24 cellular contexts compared by ENCODE assay signal in genomic region chr14:60964901-60965300, GRCh38. TPM values are rescaled to one million over a fixed set of nuclear protein-coding genes. Genes with fewer than 3 reads are reported as not detected.
DNase-seq lines count a peak whose midpoint lies in the region; ATAC-seq and TF ChIP-seq lines count a peak whose summit lies in the region.
"Had no signal": no experiment of that assay in that cellular context is flagged by ENCODE, and none has a peak within 500 bp of the region (broad histone marks: within the 10 kb centered on the region; RNA-seq: fewer than 3 reads in every experiment).

No MANE protein-coding gene starts in this region.

- peaks cover 17% of the 10 kb centered on the region for H3K4me1 Mint-ChIP-seq in activated T-cell treated with anti-CD3 and anti-CD28 coated beads, Interleukin-2, amount 50 U/mL, for 72 hours (ENCODE audit: low read depth)

- H3K27me3 Mint-ChIP-seq in activated T-cell treated with anti-CD3 and anti-CD28 coated beads, Interleukin-2, amount 50 U/mL, for 72 hours (ENCODE audit: low read depth) = no peaks in the 10 kb centered on the region
- H3K27me3 Mint-ChIP-seq: activated CD4-positive, alpha-beta memory T cell treated with anti-CD3 and anti-CD28 coated beads for 36 hours had no signal

- intact Hi-C loops in mucosa of descending colon (cut with DNase I, micrococcal nuclease) = no loop called here
- intact Hi-C loops in Right ventricle myocardium superior (cut with DNase I) = no loop called here

- H3K4me1 ChIP-seq in mucosa of descending colon (ENCODE audit: low read depth) = no peaks in the 10 kb centered on the region
- H3K4me1 ChIP-seq: gastroesophageal sphincter, lower lobe of right lung, neural progenitor cell, stomach had no signal

- peaks cover 7 to 9% of the 10 kb centered on the region in 2 donors for H3K36me3 Mint-ChIP-seq in activated T-cell treated with anti-CD3 and anti-CD28 coated beads, Interleukin-2, amount 50 U/mL, for 72 hours (ENCODE audit: insufficient read depth in 2 of 2)
- H3K36me3 Mint-ChIP-seq: WTC11 had no signal

- TF ChIP-seq CTCF in mucosa of descending colon (IDR thresholded peaks at IDR 0.05) = no peak

- peaks cover 0 to 6% of the 10 kb centered on the region in 2 donors for H3K9me3 Mint-ChIP-seq in activated T-cell treated with anti-CD3 and anti-CD28 coated beads, Interleukin-2, amount 50 U/mL, for 72 hours
- H3K9me3 Mint-ChIP-seq: activated CD4-positive, alpha-beta memory T cell treated with anti-CD3 and anti-CD28 coated beads for 36 hours; neural progenitor cell; WTC11 had no signal

- peak; percentile 36 to 38 for ATAC-seq in activated T-cell treated with anti-CD3 and anti-CD28 coated beads, Interleukin-2, amount 50 U/mL, for 72 hours (replicated peaks in 1 of 2)
- ATAC-seq in mucosa of descending colon (no peak), GM19452 (IDR thresholded peaks at IDR 0.05; ENCODE audit: unreplicated experiment) (no peak), Right ventricle myocardium superior (ENCODE audit: poor library complexity) (no peak)
- ATAC-seq: esophagus mucosa, gastroesophageal sphincter, lower lobe of right lung, WTC11 had no signal

- H3K4me3 ChIP-seq in mucosa of descending colon = no peak overlapping the region
- H3K4me3 ChIP-seq: adrenal gland, gastroesophageal sphincter, lower lobe of right lung, neural progenitor cell, SJSA1, stomach, tibial artery had no signal

- DNase-seq in activated T-cell treated with anti-CD3 and anti-CD28 coated beads, Interleukin-2, amount 50 U/mL, for 72 hours = no peak
- DNase-seq in activated T-cell treated with anti-CD3 and anti-CD28 coated beads for 4 hours (no peak), NCI-H526 treated with DMSO at 0.1 percent for 48 hours (lab: John Stamatoyannopoulos, UW) (peak; percentile 51), fibroblast of gingiva (ENCODE audit: low read depth) (peak; percentile 26), renal cortical epithelial cell (ENCODE audit: low read depth) (peak; percentile 66), mucosa of descending colon (no peak), Right ventricle myocardium superior (no peak)
- DNase-seq: activated CD4-positive, alpha-beta memory T cell treated with anti-CD3 and anti-CD28 coated beads for 36 hours; Calu3; effector memory CD4-positive, alpha-beta T cell; hypothalamus; lower lobe of right lung; NCI-H1417 treated with DMSO at 0.1 percent for 48 hours; NCI-H524; posterior cingulate gyrus; stomach; tibial artery had no signal

- H3K4me3 Mint-ChIP-seq in activated T-cell treated with anti-CD3 and anti-CD28 coated beads, Interleukin-2, amount 50 U/mL, for 72 hours = no peak overlapping the region
- H3K4me3 Mint-ChIP-seq: activated CD4-positive, alpha-beta memory T cell treated with anti-CD3 and anti-CD28 coated beads for 36 hours; neural progenitor cell; WTC11 had no signal

- H3K36me3 ChIP-seq in mucosa of descending colon (ENCODE audit: low read depth) = no peaks in the 10 kb centered on the region
- H3K36me3 ChIP-seq: adrenal gland, gastroesophageal sphincter, lower lobe of right lung, neural progenitor cell, tibial artery had no signal

- no peak overlapping the region for H3K27ac Mint-ChIP-seq in activated T-cell treated with anti-CD3 and anti-CD28 coated beads, Interleukin-2, amount 50 U/mL, for 72 hours
- H3K27ac Mint-ChIP-seq: neural progenitor cell, WTC11 had no signal

- H3K9me3 ChIP-seq in mucosa of descending colon = no peaks in the 10 kb centered on the region
- H3K9me3 ChIP-seq: gastroesophageal sphincter, lower lobe of right lung, SJSA1, stomach, tibial artery had no signal

RNA-seq across cellular contexts. Expression of gene TRMT5, which starts 16.0 kb away (rescaled TPM):
- 10 to 100 TPM in 1 of 2 donors, 1 to 10 TPM in 1; 9.5 to 10.6 TPM for total RNA-seq in activated T-cell treated with anti-CD3 and anti-CD28 coated beads, Interleukin-2, amount 50 U/mL, for 72 hours
- 11.6 and 28.5 TPM in 2 replicates for total RNA-seq in renal cortical epithelial cell
- total RNA-seq in mucosa of descending colon = 10 to 100 TPM in 2 of 3 donors, 1 to 10 TPM in 1; 7.8 to 13.6 (median 10.8) TPM
- total RNA-seq in Right ventricle myocardium superior = 4.4 TPM

RNA-seq across cellular contexts. Expression of gene SLC38A6, which starts 16.1 kb away (rescaled TPM):
- total RNA-seq in activated T-cell treated with anti-CD3 and anti-CD28 coated beads, Interleukin-2, amount 50 U/mL, for 72 hours = 1 to 10 TPM; 5.9 to 8.0 TPM
- total RNA-seq in renal cortical epithelial cell (25.9 and 34.7 TPM in 2 replicates), mucosa of descending colon (10 to 100 TPM in 1 of 3 donors, 1 to 10 TPM in 2; 7.4 to 13.6 (median 9.2) TPM), Right ventricle myocardium superior (4.9 TPM)

Comparison
In these comparisons a context has a peak if more than half of its experiments do, and no peak if none do; other contexts are left out.
1. ATAC-seq: peak in activated T-cell treated with anti-CD3 and anti-CD28 coated beads, Interleukin-2, amount 50 U/mL, for 72 hours (2 of 2); none in mucosa of descending colon (single experiment), GM19452 (single experiment) and Right ventricle myocardium superior (single experiment).
2. DNase-seq: peak in NCI-H526 treated with DMSO at 0.1 percent for 48 hours (single experiment), fibroblast of gingiva (single experiment) and renal cortical epithelial cell (single experiment); none in activated T-cell treated with anti-CD3 and anti-CD28 coated beads, Interleukin-2, amount 50 U/mL, for 72 hours (0 of 2), activated T-cell treated with anti-CD3 and anti-CD28 coated beads for 4 hours (single experiment), mucosa of descending colon (0 of 3) and Right ventricle myocardium superior (single experiment).